24 cellular contexts compared by ENCODE assay signal in the genomic region with DNA sequence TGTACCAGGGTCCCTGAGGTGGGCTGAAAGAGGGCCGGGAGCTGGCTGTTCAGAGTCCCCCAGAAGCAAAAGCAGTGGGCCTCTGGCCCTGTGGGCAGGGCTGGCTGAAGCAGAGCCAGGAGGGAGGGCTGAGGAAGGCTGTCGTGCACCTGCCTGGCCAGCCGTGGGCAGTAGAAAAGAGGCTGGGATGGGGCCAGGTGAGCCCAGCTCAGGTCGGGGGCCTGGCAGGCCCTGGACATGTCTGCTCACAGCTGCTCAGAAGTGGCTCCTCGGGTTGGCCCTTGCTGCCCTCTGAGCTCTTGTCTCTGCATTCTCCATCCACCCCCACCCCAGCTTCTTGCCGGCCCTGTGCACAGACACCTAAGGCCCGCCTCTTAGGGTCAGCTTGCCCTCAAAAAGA.
A peak's percentile ranks its signal among the peaks of the same experiment; 100 is the strongest.
DNase-seq lines count a peak whose midpoint lies in the region; ATAC-seq and TF ChIP-seq lines count a peak whose summit lies in the region.
"Had no signal": no experiment of that assay in that cellular context is flagged by ENCODE, and none has a peak within 500 bp of the region (broad histone marks: within the 10 kb centered on the region; RNA-seq: fewer than 3 reads in every experiment).

No MANE protein-coding gene starts in this region.

- H3K27me3 ChIP-seq in heart left ventricle (no peaks in the 10 kb centered on the region), ascending aorta (no peaks in the 10 kb centered on the region), lower lobe of right lung (ENCODE audit: low read depth) (no peaks in the 10 kb centered on the region), suprapubic skin (no peaks in the 10 kb centered on the region)
- H3K27me3 ChIP-seq: upper lobe of right lung had no signal

- TF ChIP-seq CTCF in heart left ventricle (IDR thresholded peaks at IDR 0.05), result no peak
- no peak for TF ChIP-seq CTCF in ascending aorta (IDR thresholded peaks at IDR 0.05)
- TF ChIP-seq CTCF in lower lobe of right lung (IDR thresholded peaks at IDR 0.05), result no peak
- TF ChIP-seq CTCF in suprapubic skin (IDR thresholded peaks at IDR 0.05), result no peak

- ATAC-seq in heart left ventricle (no peak), lower lobe of right lung (no peak), GM21786 (IDR thresholded peaks at IDR 0.05; ENCODE audit: unreplicated experiment) (no peak)
- ATAC-seq: activated CD8-positive, alpha-beta memory T cell treated with anti-CD3 and anti-CD28 coated beads, Interleukin-2, amount 10 ng/mL, durations not matched to agents 7 days and 5 days; mucosa of descending colon; upper lobe of right lung had no signal

- no peak for TF ChIP-seq EP300 in suprapubic skin (IDR thresholded peaks at IDR 0.05)

- H3K9me3 ChIP-seq in heart left ventricle (no peaks in the 10 kb centered on the region), ascending aorta (no peaks in the 10 kb centered on the region), lower lobe of right lung (no peaks in the 10 kb centered on the region), suprapubic skin (no peaks in the 10 kb centered on the region)
- H3K9me3 ChIP-seq: mucosa of descending colon, upper lobe of right lung had no signal

- no peak for TF ChIP-seq POLR2A in heart left ventricle (IDR thresholded peaks at IDR 0.05)
- no peak for TF ChIP-seq POLR2A in suprapubic skin (IDR thresholded peaks at IDR 0.05)

- peak overlapping the region; percentile 30 to 95 (median 82) for H3K27ac ChIP-seq in heart left ventricle
- peak overlapping the region; percentile 44 to 81 for H3K27ac ChIP-seq in ascending aorta
- H3K27ac ChIP-seq in lower lobe of right lung, result peak overlapping the region; percentile 53
- H3K27ac ChIP-seq in suprapubic skin, result peak overlapping the region; percentile 19
- H3K27ac ChIP-seq: WERI-Rb-1 had no signal

- H3K36me3 ChIP-seq in heart left ventricle (no peaks in the 10 kb centered on the region), ascending aorta (no peaks in the 10 kb centered on the region), lower lobe of right lung (no peaks in the 10 kb centered on the region), suprapubic skin (no peaks in the 10 kb centered on the region)
- H3K36me3 ChIP-seq: upper lobe of right lung, WERI-Rb-1 had no signal

- peaks cover 18 to 53% (median 44%) of the 10 kb centered on the region in 12 donors for H3K4me1 ChIP-seq in heart left ventricle
- H3K4me1 ChIP-seq in ascending aorta, result peaks cover 0 to 29% of the 10 kb centered on the region in 2 donors
- H3K4me1 ChIP-seq in lower lobe of right lung, result peaks cover 39% of the 10 kb centered on the region
- H3K4me1 ChIP-seq in suprapubic skin, result peaks cover 21% of the 10 kb centered on the region

- intact Hi-C loops in heart left ventricle (cut with DNase I), result loop anchor here in 2 of 10 donors (5.0 kb wide), 1 partner anchor 37 kb away; no protein-coding TSS in a partner anchor
- intact Hi-C loops in cardiac septum (cut with DNase I), result no loop called here
- intact Hi-C loops in ascending aorta (cut with DNase I), result no loop called here
- intact Hi-C loops in lower lobe of right lung (cut with DNase I), result no loop called here

- DNase-seq in heart left ventricle (no peak), cardiac septum (ENCODE audit: low spot score) (no peak), ascending aorta (ENCODE audit: low spot score in 2 of 2) (no peak), lower lobe of right lung (no peak), suprapubic skin (ENCODE audit: low spot score in 2 of 2) (no peak), NCI-H1417 (lab: John Stamatoyannopoulos, UW) (no peak), amniotic stem cell (lab: John Stamatoyannopoulos, UW) (no peak)
- DNase-seq: activated CD4-positive, alpha-beta T cell treated with anti-CD3 and anti-CD28 coated beads, Interleukin-2, amount 10 ng/mL, durations not matched to agents 7 days and 5 days; activated CD8-positive, alpha-beta memory T cell treated with anti-CD3 and anti-CD28 coated beads, Interleukin-2, amount 10 ng/mL, durations not matched to agents 7 days and 5 days; activated naive CD4-positive, alpha-beta T cell treated with anti-CD3 and anti-CD28 coated beads, Interleukin-2, amount 50 U/mL, for 16 hours; anterior cingulate cortex; DMS53; GDM1; GM23248; immature natural killer cell; Karpas-422; mucosa of descending colon; NCI-H1694 treated with DMSO at 0.1 percent for 48 hours; NCI-H2171 treated with DMSO at 0.1 percent for 48 hours; NCI-H526; stimulated activated CD8-positive, alpha-beta memory T cell treated with anti-CD3 and anti-CD28 coated beads, Interleukin-4, amount 100 ng/mL, for 48 hours; upper lobe of right lung; WERI-Rb-1 had no signal

- WGBS in heart left ventricle, 4 donors, result 79 to 89% (median 80%) methylated on average over 5 to 7 of the region's 7 CpGs
- WGBS in suprapubic skin, result 82% methylated on average over 4 of the region's 7 CpGs

- no peak overlapping the region for H3K4me3 ChIP-seq in heart left ventricle
- no peak overlapping the region for H3K4me3 ChIP-seq in ascending aorta
- no peak overlapping the region for H3K4me3 ChIP-seq in lower lobe of right lung
- no peak overlapping the region for H3K4me3 ChIP-seq in suprapubic skin
- H3K4me3 ChIP-seq: GM23248, mucosa of descending colon, upper lobe of right lung had no signal

Comparison
In these comparisons a context has a peak if more than half of its experiments do, and no peak if none do; other contexts are left out.
1. H3K27ac ChIP-seq: peak in every context shown above with its lines; median percentile 82 in heart left ventricle; 62 in ascending aorta; 53 in lower lobe of right lung; 19 in suprapubic skin.